2 cellular contexts compared by ENCODE assay signal in the genomic region with DNA sequence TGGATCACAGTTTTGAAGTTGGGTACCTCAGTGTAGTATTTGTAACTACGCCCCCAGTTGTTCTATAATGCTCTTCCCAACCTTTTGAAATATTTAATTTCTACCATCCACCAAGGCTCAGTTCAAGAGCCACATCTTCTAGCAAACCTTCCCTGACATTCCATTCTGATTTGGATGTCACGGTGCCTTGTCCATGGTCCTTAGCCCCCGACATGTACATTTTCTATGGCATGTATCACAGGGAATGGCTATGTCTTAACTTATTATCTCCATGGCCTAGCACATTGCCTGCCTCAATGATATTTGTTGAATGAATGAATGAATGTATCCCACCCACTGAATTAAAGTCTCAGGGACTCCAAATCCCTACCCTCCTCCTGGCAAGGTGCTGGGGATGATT.
A peak's percentile ranks its signal among the peaks of the same experiment; 100 is the strongest.
TF ChIP-seq lines count a peak whose summit lies in the region.

No MANE protein-coding gene starts in this region.

TF ChIP-seq in HCT116, 20 proteins besides CTCF, POLR2A, EP300 and RAD21:
- TF ChIP-seq CEBPB (IDR thresholded peaks at IDR 0.05; ENCODE audit: low read depth) = no peak
- TF ChIP-seq YY1 (IDR thresholded peaks at IDR 0.05; ENCODE audit: extremely low read depth, insufficient replicate concordance, low read depth, low read length) = no peak
- no peak for TF ChIP-seq SIN3A (IDR thresholded peaks at IDR 0.05; ENCODE audit: low read depth)
- TF ChIP-seq, protein P1, sequence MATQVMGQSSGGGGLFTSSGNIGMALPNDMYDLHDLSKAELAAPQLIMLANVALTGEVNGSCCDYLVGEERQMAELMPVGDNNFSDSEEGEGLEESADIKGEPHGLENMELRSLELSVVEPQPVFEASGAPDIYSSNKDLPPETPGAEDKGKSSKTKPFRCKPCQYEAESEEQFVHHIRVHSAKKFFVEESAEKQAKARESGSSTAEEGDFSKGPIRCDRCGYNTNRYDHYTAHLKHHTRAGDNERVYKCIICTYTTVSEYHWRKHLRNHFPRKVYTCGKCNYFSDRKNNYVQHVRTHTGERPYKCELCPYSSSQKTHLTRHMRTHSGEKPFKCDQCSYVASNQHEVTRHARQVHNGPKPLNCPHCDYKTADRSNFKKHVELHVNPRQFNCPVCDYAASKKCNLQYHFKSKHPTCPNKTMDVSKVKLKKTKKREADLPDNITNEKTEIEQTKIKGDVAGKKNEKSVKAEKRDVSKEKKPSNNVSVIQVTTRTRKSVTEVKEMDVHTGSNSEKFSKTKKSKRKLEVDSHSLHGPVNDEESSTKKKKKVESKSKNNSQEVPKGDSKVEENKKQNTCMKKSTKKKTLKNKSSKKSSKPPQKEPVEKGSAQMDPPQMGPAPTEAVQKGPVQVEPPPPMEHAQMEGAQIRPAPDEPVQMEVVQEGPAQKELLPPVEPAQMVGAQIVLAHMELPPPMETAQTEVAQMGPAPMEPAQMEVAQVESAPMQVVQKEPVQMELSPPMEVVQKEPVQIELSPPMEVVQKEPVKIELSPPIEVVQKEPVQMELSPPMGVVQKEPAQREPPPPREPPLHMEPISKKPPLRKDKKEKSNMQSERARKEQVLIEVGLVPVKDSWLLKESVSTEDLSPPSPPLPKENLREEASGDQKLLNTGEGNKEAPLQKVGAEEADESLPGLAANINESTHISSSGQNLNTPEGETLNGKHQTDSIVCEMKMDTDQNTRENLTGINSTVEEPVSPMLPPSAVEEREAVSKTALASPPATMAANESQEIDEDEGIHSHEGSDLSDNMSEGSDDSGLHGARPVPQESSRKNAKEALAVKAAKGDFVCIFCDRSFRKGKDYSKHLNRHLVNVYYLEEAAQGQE (IDR thresholded peaks at IDR 0.05; ENCODE audit: low read depth) = peak; percentile 37
- no peak for TF ChIP-seq POLR2AphosphoS5 (IDR thresholded peaks at IDR 0.05; ENCODE audit: low read depth, low read length)
- TF ChIP-seq EGR1 (IDR thresholded peaks at IDR 0.05; ENCODE audit: low read depth) = no peak
- no peak for TF ChIP-seq CBX3 (IDR thresholded peaks at IDR 0.05; ENCODE audit: low read depth)
- no peak for TF ChIP-seq ELF1 (IDR thresholded peaks at IDR 0.05; ENCODE audit: borderline replicate concordance, low read depth)

TF ChIP-seq in K562, 482 proteins besides CTCF, POLR2A, EP300 and RAD21:
- TF ChIP-seq MIER1 (IDR thresholded peaks at IDR 0.05; ENCODE audit: low read depth) (0 out of 2 replicates have a peak, but pooled peaks have one; percentile 30), ZNF764 (CRISPR knock-in tag; IDR thresholded peaks at IDR 0.05; ENCODE audit: low read depth) (no peak), SMARCA4 (IDR thresholded peaks at IDR 0.05) (no peak), EHMT2 (IDR thresholded peaks at IDR 0.05) (peak; percentile 47; the same call in 1 of the 2 replicates), HNRNPLL (IDR thresholded peaks at IDR 0.05; ENCODE audit: low read depth, low read length, poor library complexity, severe bottlenecking) (no peak)
- TF ChIP-seq, protein P2, sequence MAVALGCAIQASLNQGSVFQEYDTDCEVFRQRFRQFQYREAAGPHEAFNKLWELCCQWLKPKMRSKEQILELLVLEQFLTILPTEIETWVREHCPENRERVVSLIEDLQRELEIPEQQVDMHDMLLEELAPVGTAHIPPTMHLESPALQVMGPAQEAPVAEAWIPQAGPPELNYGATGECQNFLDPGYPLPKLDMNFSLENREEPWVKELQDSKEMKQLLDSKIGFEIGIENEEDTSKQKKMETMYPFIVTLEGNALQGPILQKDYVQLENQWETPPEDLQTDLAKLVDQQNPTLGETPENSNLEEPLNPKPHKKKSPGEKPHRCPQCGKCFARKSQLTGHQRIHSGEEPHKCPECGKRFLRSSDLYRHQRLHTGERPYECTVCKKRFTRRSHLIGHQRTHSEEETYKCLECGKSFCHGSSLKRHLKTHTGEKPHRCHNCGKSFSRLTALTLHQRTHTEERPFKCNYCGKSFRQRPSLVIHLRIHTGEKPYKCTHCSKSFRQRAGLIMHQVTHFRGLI (CRISPR knock-in tag; IDR thresholded peaks at IDR 0.05) = no peak
